In the genomic region with DNA sequence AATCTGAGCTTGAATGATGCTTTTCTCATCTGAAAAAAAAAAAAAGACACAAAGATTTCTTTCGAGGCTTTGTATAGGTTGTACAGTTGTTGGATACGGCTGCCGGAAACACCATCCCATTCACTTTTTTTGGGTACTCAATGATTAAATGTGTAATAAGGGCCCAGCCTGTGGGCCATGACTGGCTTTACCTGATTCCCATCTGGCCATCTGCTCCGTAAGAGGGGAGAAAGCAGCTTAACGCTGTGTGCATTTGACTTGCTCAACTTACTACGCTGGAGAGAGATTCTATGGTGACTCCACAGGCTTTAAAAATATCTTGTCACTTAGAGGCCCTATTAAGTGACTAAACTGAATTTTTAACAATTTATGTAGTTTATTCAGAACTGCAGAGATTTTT, we compare ENCODE assay signal across 8 cellular contexts. TPM values are rescaled to one million over a fixed set of nuclear protein-coding genes. Genes with fewer than 3 reads are reported as not detected.
A peak's percentile ranks its signal among the peaks of the same experiment; 100 is the strongest.
DNase-seq lines count a peak whose midpoint lies in the region; ATAC-seq and TF ChIP-seq lines count a peak whose summit lies in the region.

No MANE protein-coding gene starts in this region.

- no peaks in the 10 kb centered on the region for H3K27me3 Mint-ChIP-seq in T-helper 17 cell

- H3K27me3 ChIP-seq in H7 (ENCODE audit: control insufficient read depth, insufficient read depth, low read length) = no peaks in the 10 kb centered on the region

- H3K27ac ChIP-seq in skin epidermis = peak overlapping the region in 20 of 21 experiments; percentile 80 to 98 (median 94)

- H3K36me3 Mint-ChIP-seq in T-helper 17 cell (ENCODE audit: low read depth) = no peaks in the 10 kb centered on the region

- ATAC-seq in T-helper 17 cell (no peak), esophagus mucosa (no peak)

- DNase-seq in H7 (no peak), T-helper 17 cell (no peak), fibroblast of the aortic adventitia (ENCODE audit: low read depth) (no peak), G401 (ENCODE audit: low spot score) (no peak), NCI-H146 (lab: John Stamatoyannopoulos, UW) (no peak), DMS53 treated with DMSO at 0.1 percent for 48 hours (lab: John Stamatoyannopoulos, UW; ENCODE audit: unreplicated experiment) (no peak)

- peak overlapping the region; percentile 89 for H3K27ac Mint-ChIP-seq in T-helper 17 cell

- H3K4me1 Mint-ChIP-seq in T-helper 17 cell = peaks cover 21% of the 10 kb centered on the region

- in situ Hi-C loops in G401 (cut with HindIII; ENCODE audit: low sequenced_read_pairs) = no loop called here

- H3K36me3 ChIP-seq in H7 (replicated peaks; ENCODE audit: control insufficient read depth, insufficient read depth, low read length) = no peaks in the 10 kb centered on the region

- H3K9me3 ChIP-seq in T-helper 17 cell (ENCODE audit: control insufficient read depth, low read length, poor library complexity, severe bottlenecking) = no peaks in the 10 kb centered on the region

- H3K4me3 ChIP-seq in H7 (ENCODE audit: insufficient read depth, low read depth, low read length) (peak overlapping the region; percentile 66), fibroblast of the aortic adventitia (ENCODE audit: low read depth, low read length) (peak overlapping the region; percentile 79), skin epidermis (peak overlapping the region; percentile 75 to 94 (median 85))

- peak overlapping the region; percentile 89 for H3K4me3 Mint-ChIP-seq in T-helper 17 cell

- TF ChIP-seq CTCF in fibroblast of the aortic adventitia (IDR thresholded peaks at IDR 0.05; ENCODE audit: insufficient read depth, low read length) = no peak

RNA-seq across cellular contexts. Expression of a gene that starts 0.7 kb away (rescaled TPM):
- 12.8 and 16.9 TPM in 2 replicates for total RNA-seq in H7 (2014; rRNA removed; shearing (Covaris generic))
- 10 to 100 TPM; 22.1 to 27.0 TPM for total RNA-seq in T-helper 17 cell
- 17.9 and 25.3 TPM in 2 replicates for total RNA-seq in fibroblast of the aortic adventitia (ENCODE audit: low replicate concordance)
- 17.2 and 20.0 TPM in 2 replicates for total RNA-seq in G401 (2014; rRNA removed; shearing (Covaris generic))
- total RNA-seq in esophagus mucosa = 14.9 TPM

RNA-seq across cellular contexts. Expression of a gene that starts 0.8 kb away (rescaled TPM):
- total RNA-seq in H7 (2014; rRNA removed; shearing (Covaris generic)) = not detected in 2 replicates
- not detected for total RNA-seq in T-helper 17 cell
- total RNA-seq in fibroblast of the aortic adventitia (ENCODE audit: low replicate concordance) = not detected in 2 replicates
- not detected in 2 replicates for total RNA-seq in G401 (2014; rRNA removed; shearing (Covaris generic))
- not detected for total RNA-seq in esophagus mucosa
